ENCODE assay signal across 9 cellular contexts in genomic region chr7:6436385-6436685, GRCh38. TPM values are rescaled to one million over a fixed set of nuclear protein-coding genes. Genes with fewer than 3 reads are reported as not detected.
A peak's percentile ranks its signal among the peaks of the same experiment; 100 is the strongest.
DNase-seq lines count a peak whose midpoint lies in the region; ATAC-seq and TF ChIP-seq lines count a peak whose summit lies in the region.
"Had no signal": no experiment of that assay in that cellular context is flagged by ENCODE, and none has a peak within 500 bp of the region (broad histone marks: within the 10 kb centered on the region; RNA-seq: fewer than 3 reads in every experiment).

No MANE protein-coding gene starts in this region.

- H3K27me3 ChIP-seq in MM.1S (replicated peaks; ENCODE audit: insufficient read depth, low read length) = no peaks in the 10 kb centered on the region

- H3K4me1 Mint-ChIP-seq in activated T-cell treated with anti-CD3 and anti-CD28 coated beads, Interleukin-2, amount 50 U/mL, for 72 hours (ENCODE audit: low read depth) = peaks cover 46% of the 10 kb centered on the region
- H3K4me1 Mint-ChIP-seq in memory B cell (peaks cover 21% of the 10 kb centered on the region), nephron progenitor cell (peaks cover 14% of the 10 kb centered on the region), osteocyte (ENCODE audit: unreplicated experiment) (peaks cover 12% of the 10 kb centered on the region)

- peak overlapping the region; percentile 96 for H3K27ac ChIP-seq in MM.1S (ENCODE audit: low read length)

- H3K9me2 ChIP-seq in MM.1S (replicated peaks; ENCODE audit: insufficient read depth, low read length) = no peaks in the 10 kb centered on the region

- H3K27ac Mint-ChIP-seq in activated T-cell treated with anti-CD3 and anti-CD28 coated beads, Interleukin-2, amount 50 U/mL, for 72 hours = peak overlapping the region; percentile 95
- H3K27ac Mint-ChIP-seq in memory B cell (peak overlapping the region; percentile 48), nephron progenitor cell (no peak overlapping the region), osteocyte (ENCODE audit: unreplicated experiment) (no peak overlapping the region)

- TF ChIP-seq CTCF in MM.1S (IDR thresholded peaks at IDR 0.05; ENCODE audit: low read length) = no peak
- TF ChIP-seq CTCF in nephron progenitor cell (IDR thresholded peaks at IDR 0.05) = no peak
- TF ChIP-seq CTCF in osteocyte (IDR thresholded peaks at IDR 0.05) = no peak

- H3K36me3 ChIP-seq in MM.1S (replicated peaks; ENCODE audit: insufficient read depth, low read length) = peaks cover 9% of the 10 kb centered on the region

- DNase-seq in CD1c-positive myeloid dendritic cell (ENCODE audit: extremely low spot score) = peak; percentile 78
- peak; percentile 83 for DNase-seq in MM.1S
- DNase-seq in activated T-cell treated with anti-CD3 and anti-CD28 coated beads, Interleukin-2, amount 50 U/mL, for 72 hours = peak; percentile 34 to 45
- no peak for DNase-seq in memory B cell (ENCODE audit: low spot score in 2 of 2)
- no peak for DNase-seq in nephron progenitor cell
- DNase-seq in osteocyte (ENCODE audit: extremely low spot score, unreplicated experiment) = no peak
- no peak for DNase-seq in NCI-H2081 treated with DMSO at 0.1 percent for 48 hours (lab: John Stamatoyannopoulos, UW)
- DNase-seq: activated CD8-positive, alpha-beta memory T cell treated with anti-CD3 and anti-CD28 coated beads, Interleukin-2, amount 50 U/mL, for 48 hours had no signal

- H3K4me1 ChIP-seq in MM.1S (ENCODE audit: low read length) = peaks cover 33% of the 10 kb centered on the region

- H3K9ac ChIP-seq in MM.1S (ENCODE audit: low read length) = peak overlapping the region; percentile 47

- peak overlapping the region; percentile 59 for H2AFZ ChIP-seq in MM.1S (ENCODE audit: low read length)

- no peaks in the 10 kb centered on the region for H3K9me3 Mint-ChIP-seq in activated T-cell treated with anti-CD3 and anti-CD28 coated beads, Interleukin-2, amount 50 U/mL, for 72 hours
- no peaks in the 10 kb centered on the region for H3K9me3 Mint-ChIP-seq in memory B cell
- no peaks in the 10 kb centered on the region for H3K9me3 Mint-ChIP-seq in nephron progenitor cell
- no peaks in the 10 kb centered on the region for H3K9me3 Mint-ChIP-seq in osteocyte (ENCODE audit: unreplicated experiment)

- H3K9me3 ChIP-seq in MM.1S (replicated peaks; ENCODE audit: insufficient read depth, low read length) = no peaks in the 10 kb centered on the region

- H3K4me3 Mint-ChIP-seq in activated T-cell treated with anti-CD3 and anti-CD28 coated beads, Interleukin-2, amount 50 U/mL, for 72 hours = peak overlapping the region; percentile 67 to 88
- peak overlapping the region; percentile 56 for H3K4me3 Mint-ChIP-seq in memory B cell
- H3K4me3 Mint-ChIP-seq in nephron progenitor cell = no peak overlapping the region
- no peak overlapping the region for H3K4me3 Mint-ChIP-seq in osteocyte (ENCODE audit: unreplicated experiment)

- H3K27me3 Mint-ChIP-seq in activated T-cell treated with anti-CD3 and anti-CD28 coated beads, Interleukin-2, amount 50 U/mL, for 72 hours (ENCODE audit: low read depth) = no peaks in the 10 kb centered on the region
- no peaks in the 10 kb centered on the region for H3K27me3 Mint-ChIP-seq in memory B cell
- no peaks in the 10 kb centered on the region for H3K27me3 Mint-ChIP-seq in nephron progenitor cell (ENCODE audit: low read depth, poor library complexity)
- H3K27me3 Mint-ChIP-seq in osteocyte (ENCODE audit: unreplicated experiment) = no peaks in the 10 kb centered on the region

- peaks cover 0 to 15% of the 10 kb centered on the region in 2 donors for H3K36me3 Mint-ChIP-seq in activated T-cell treated with anti-CD3 and anti-CD28 coated beads, Interleukin-2, amount 50 U/mL, for 72 hours (ENCODE audit: insufficient read depth in 2 of 2)
- peaks cover 15% of the 10 kb centered on the region for H3K36me3 Mint-ChIP-seq in memory B cell
- H3K36me3 Mint-ChIP-seq in nephron progenitor cell (ENCODE audit: low read depth) = peaks cover 37% of the 10 kb centered on the region
- peaks cover 14% of the 10 kb centered on the region for H3K36me3 Mint-ChIP-seq in osteocyte (ENCODE audit: unreplicated experiment)

- H4K20me1 ChIP-seq in MM.1S (ENCODE audit: insufficient read depth, low read length) = no peaks in the 10 kb centered on the region

- peak; percentile 48 to 49 for ATAC-seq in activated T-cell treated with anti-CD3 and anti-CD28 coated beads, Interleukin-2, amount 50 U/mL, for 72 hours (replicated peaks in 1 of 2)
- ATAC-seq in memory B cell (ENCODE audit: low read depth) (peak; percentile 42), HG03159 (IDR thresholded peaks at IDR 0.05; ENCODE audit: unreplicated experiment) (no peak)

- H3K4me3 ChIP-seq in MM.1S (ENCODE audit: low read length) = peak overlapping the region; percentile 41

- H3K79me2 ChIP-seq in MM.1S (ENCODE audit: low read length) = peaks cover 66% of the 10 kb centered on the region

- H3K4me2 ChIP-seq in MM.1S (ENCODE audit: low read depth, low read length) = peak overlapping the region; percentile 69

- peaks cover 40% of the 10 kb centered on the region for H3F3A ChIP-seq in MM.1S (ENCODE audit: insufficient read depth, low read length)

RNA-seq across cellular contexts. Expression of gene DAGLB, which starts 11.4 kb away (rescaled TPM):
- 10 to 100 TPM; 12.9 to 17.9 TPM for total RNA-seq in activated T-cell treated with anti-CD3 and anti-CD28 coated beads, Interleukin-2, amount 50 U/mL, for 72 hours
- total RNA-seq in osteocyte = 21.5 and 22.4 TPM in 2 replicates

RNA-seq across cellular contexts. Expression of gene KDELR2, which starts 47.6 kb away (rescaled TPM):
- 10 to 100 TPM; 64.9 to 88.0 TPM for total RNA-seq in activated T-cell treated with anti-CD3 and anti-CD28 coated beads, Interleukin-2, amount 50 U/mL, for 72 hours
- 196 and 197 TPM in 2 replicates for total RNA-seq in osteocyte

Comparison
In these comparisons a context has a peak if more than half of its experiments do, and no peak if none do; other contexts are left out.
1. DNase-seq: peak in CD1c-positive myeloid dendritic cell (single experiment), MM.1S (single experiment) and activated T-cell treated with anti-CD3 and anti-CD28 coated beads, Interleukin-2, amount 50 U/mL, for 72 hours (2 of 2); none in memory B cell (0 of 2), nephron progenitor cell (single experiment), osteocyte (single experiment) and NCI-H2081 treated with DMSO at 0.1 percent for 48 hours (single experiment).
2. H3K27ac Mint-ChIP-seq: peak in activated T-cell treated with anti-CD3 and anti-CD28 coated beads, Interleukin-2, amount 50 U/mL, for 72 hours (single experiment) and memory B cell (single experiment); none in nephron progenitor cell (single experiment) and osteocyte (single experiment).
3. H3K4me3 Mint-ChIP-seq: peak in activated T-cell treated with anti-CD3 and anti-CD28 coated beads, Interleukin-2, amount 50 U/mL, for 72 hours (2 of 2) and memory B cell (single experiment); none in nephron progenitor cell (single experiment) and osteocyte (single experiment).